In genomic region chr10:77304192-77304591, GRCh38 we compare ENCODE assay signal across 37 cellular contexts.
"Had no signal": no experiment of that assay in that cellular context is flagged by ENCODE, and none has a peak within 500 bp of the region (broad histone marks: within the 10 kb centered on the region; RNA-seq: fewer than 3 reads in every experiment).

No MANE protein-coding gene starts in this region.

- H3K27me3 Mint-ChIP-seq: activated CD4-positive, alpha-beta memory T cell treated with anti-CD3 and anti-CD28 coated beads, Interleukin-2, amount 10 ng/mL, durations not matched to agents 7 days and 5 days; activated CD8-positive, alpha-beta memory T cell treated with anti-CD3 and anti-CD28 coated beads, Interleukin-2, amount 10 ng/mL, durations not matched to agents 7 days and 5 days; activated naive CD4-positive, alpha-beta T cell treated with anti-CD3 and anti-CD28 coated beads, Interleukin-2, amount 10 ng/mL, durations not matched to agents 7 days and 5 days; activated naive CD8-positive, alpha-beta T cell; activated naive CD8-positive, alpha-beta T cell treated with anti-CD3 and anti-CD28 coated beads, Interleukin-2, amount 10 ng/mL, durations not matched to agents 7 days and 5 days; activated naive CD8-positive, alpha-beta T cell treated with anti-CD3 and anti-CD28 coated beads, Interleukin-2, amount 50 U/mL, for 24 hours; brain had no signal

- H3K9me3 ChIP-seq: ascending aorta had no signal

- H3K36me3 Mint-ChIP-seq: activated CD8-positive, alpha-beta memory T cell treated with anti-CD3 and anti-CD28 coated beads, Interleukin-2, amount 10 ng/mL, durations not matched to agents 7 days and 5 days; activated naive CD4-positive, alpha-beta T cell treated with anti-CD3 and anti-CD28 coated beads, Interleukin-2, amount 10 ng/mL, durations not matched to agents 7 days and 5 days; activated naive CD4-positive, alpha-beta T cell treated with anti-CD3 and anti-CD28 coated beads, Interleukin-2, amount 50 U/mL, for 24 hours; brain; WTC11 had no signal

- ATAC-seq: activated CD4-positive, alpha-beta T cell treated with anti-CD3 and anti-CD28 coated beads for 36 hours; activated CD4-positive, CD25-positive, alpha-beta regulatory T cell treated with anti-CD3 and anti-CD28 coated beads, Interleukin-2, amount 50 U/mL, for 24 hours; activated CD8-positive, alpha-beta memory T cell treated with anti-CD3 and anti-CD28 coated beads, Interleukin-2, amount 10 ng/mL, durations not matched to agents 7 days and 5 days; activated CD8-positive, alpha-beta T cell treated with anti-CD3 and anti-CD28 coated beads, Interleukin-2, amount 10 ng/mL, durations not matched to agents 7 days and 5 days; activated naive CD8-positive, alpha-beta T cell treated with anti-CD3 and anti-CD28 coated beads, Interleukin-2, amount 50 U/mL, for 24 hours had no signal

- H3K27ac ChIP-seq: ascending aorta, cardiac muscle cell, WERI-Rb-1 had no signal

- H3K27me3 ChIP-seq: ascending aorta had no signal

- H3K4me3 Mint-ChIP-seq: activated CD4-positive, alpha-beta memory T cell treated with anti-CD3 and anti-CD28 coated beads, Interleukin-2, amount 10 ng/mL, durations not matched to agents 7 days and 5 days; activated CD4-positive, alpha-beta T cell treated with anti-CD3 and anti-CD28 coated beads for 36 hours; activated CD4-positive, alpha-beta T cell treated with anti-CD3 and anti-CD28 coated beads, Interleukin-2, amount 10 ng/mL, durations not matched to agents 7 days and 5 days; activated CD8-positive, alpha-beta memory T cell treated with anti-CD3 and anti-CD28 coated beads, Interleukin-2, amount 10 ng/mL, durations not matched to agents 7 days and 5 days; activated CD8-positive, alpha-beta T cell treated with anti-CD3 and anti-CD28 coated beads, Interleukin-2, amount 10 ng/mL, durations not matched to agents 7 days and 5 days; activated naive CD4-positive, alpha-beta T cell treated with anti-CD3 and anti-CD28 coated beads, Interleukin-2, amount 10 ng/mL, durations not matched to agents 7 days and 5 days; activated naive CD4-positive, alpha-beta T cell treated with anti-CD3 and anti-CD28 coated beads, Interleukin-2, amount 50 U/mL, for 24 hours; activated naive CD8-positive, alpha-beta T cell; activated naive CD8-positive, alpha-beta T cell treated with anti-CD3 and anti-CD28 coated beads, Interleukin-2, amount 10 ng/mL, durations not matched to agents 7 days and 5 days; activated naive CD8-positive, alpha-beta T cell treated with anti-CD3 and anti-CD28 coated beads, Interleukin-2, amount 50 U/mL, for 24 hours; activated T-cell treated with anti-CD3 and anti-CD28 coated beads, Interleukin-2, amount 50 U/mL, for 24 hours; brain; central memory CD8-positive, alpha-beta T cell; T-helper 1 cell treated with Interleukin-12 subunit alpha and Interleukin-12 subunit beta and Interleukin-4 antibody, amounts not matched to agents 30 μg/mL and 1 μg/mL, for 36 hours; T-helper 2 cell treated with Interferon-gamma antibody and Interleukin-4, amounts not matched to agents 5 μg/mL and 100 μg/mL, for 36 hours; WTC11 had no signal

- DNase-seq: activated CD4-positive, alpha-beta memory T cell treated with anti-CD3 and anti-CD28 coated beads, Interleukin-2, amount 10 ng/mL, durations not matched to agents 7 days and 5 days; activated CD4-positive, alpha-beta T cell treated with anti-CD3 and anti-CD28 coated beads for 1 hour; activated CD4-positive, alpha-beta T cell treated with anti-CD3 and anti-CD28 coated beads for 36 hours; activated CD4-positive, alpha-beta T cell treated with anti-CD3 and anti-CD28 coated beads for 48 hours; activated CD4-positive, alpha-beta T cell treated with anti-CD3 and anti-CD28 coated beads, Interleukin-2, amount 10 ng/mL, durations not matched to agents 7 days and 5 days; activated CD4-positive, alpha-beta T cell treated with anti-CD3 and anti-CD28 coated beads, Interleukin-2, amount 50 U/mL, for 48 hours; activated CD4-positive, CD25-positive, alpha-beta regulatory T cell; activated CD8-positive, alpha-beta memory T cell treated with anti-CD3 and anti-CD28 coated beads for 24 hours; activated CD8-positive, alpha-beta memory T cell treated with anti-CD3 and anti-CD28 coated beads, Interleukin-2, amount 10 ng/mL, durations not matched to agents 7 days and 5 days; activated CD8-positive, alpha-beta memory T cell treated with anti-CD3 and anti-CD28 coated beads, Interleukin-2, amount 50 U/mL, for 48 hours; activated CD8-positive, alpha-beta T cell treated with anti-CD3 and anti-CD28 coated beads, Interleukin-2, amount 10 ng/mL, durations not matched to agents 7 days and 5 days; activated effector memory CD4-positive, alpha-beta T cell treated with Interleukin-2 at 50 U/mL for 16 hours; activated gamma-delta T cell; activated naive CD4-positive, alpha-beta T cell treated with anti-CD3 and anti-CD28 coated beads, Interleukin-2, amount 10 ng/mL, durations not matched to agents 7 days and 5 days; activated naive CD4-positive, alpha-beta T cell treated with Interleukin-2 at 50 U/mL for 16 hours; activated naive CD8-positive, alpha-beta T cell treated with anti-CD3 and anti-CD28 coated beads, Interleukin-2, amount 10 ng/mL, durations not matched to agents 7 days and 5 days; activated naive CD8-positive, alpha-beta T cell treated with anti-CD3 and anti-CD28 coated beads, Interleukin-2, amount 50 U/mL, for 24 hours; activated T-cell treated with anti-CD3 and anti-CD28 coated beads, Interleukin-2, amount 50 U/mL, for 24 hours; activated T-cell treated with anti-CD3 and anti-CD28 coated beads, Interleukin-2, amount 50 U/mL, for 48 hours; amygdala; anterior cingulate cortex; caudate nucleus; cerebellar nuclear complex; T-helper 2 cell; T-helper 9 cell; WERI-Rb-1 had no signal

- H3K9me3 Mint-ChIP-seq: central memory CD8-positive, alpha-beta T cell; WTC11 had no signal

- H3K36me3 ChIP-seq: ascending aorta, cardiac muscle cell, WERI-Rb-1 had no signal

- H3K27ac Mint-ChIP-seq: activated CD4-positive, alpha-beta memory T cell treated with anti-CD3 and anti-CD28 coated beads, Interleukin-2, amount 10 ng/mL, durations not matched to agents 7 days and 5 days; activated CD4-positive, alpha-beta T cell treated with anti-CD3 and anti-CD28 coated beads for 36 hours; activated CD4-positive, alpha-beta T cell treated with anti-CD3 and anti-CD28 coated beads, Interleukin-2, amount 10 ng/mL, durations not matched to agents 7 days and 5 days; activated CD8-positive, alpha-beta memory T cell treated with anti-CD3 and anti-CD28 coated beads, Interleukin-2, amount 10 ng/mL, durations not matched to agents 7 days and 5 days; activated CD8-positive, alpha-beta T cell treated with anti-CD3 and anti-CD28 coated beads, Interleukin-2, amount 10 ng/mL, durations not matched to agents 7 days and 5 days; activated naive CD4-positive, alpha-beta T cell treated with anti-CD3 and anti-CD28 coated beads, Interleukin-2, amount 10 ng/mL, durations not matched to agents 7 days and 5 days; activated naive CD4-positive, alpha-beta T cell treated with anti-CD3 and anti-CD28 coated beads, Interleukin-2, amount 50 U/mL, for 24 hours; activated naive CD8-positive, alpha-beta T cell; activated naive CD8-positive, alpha-beta T cell treated with anti-CD3 and anti-CD28 coated beads, Interleukin-2, amount 10 ng/mL, durations not matched to agents 7 days and 5 days; activated naive CD8-positive, alpha-beta T cell treated with anti-CD3 and anti-CD28 coated beads, Interleukin-2, amount 50 U/mL, for 24 hours; activated T-cell treated with anti-CD3 and anti-CD28 coated beads, Interleukin-2, amount 50 U/mL, for 24 hours; activated T-helper 2 cell treated with anti-CD3 and anti-CD28 coated beads, Interferon-gamma antibody, Interleukin-2, Interleukin-4, amounts not matched to agents 10 μg/mL and 5 μg/mL and 100 μg/mL, durations not matched to agents 14 hours and 24 hours and 36 hours; brain; T-helper 1 cell treated with Interleukin-12 subunit alpha and Interleukin-12 subunit beta and Interleukin-4 antibody, amounts not matched to agents 30 μg/mL and 1 μg/mL, for 36 hours; T-helper 2 cell treated with Interferon-gamma antibody and Interleukin-4, amounts not matched to agents 5 μg/mL and 100 μg/mL, for 36 hours; WTC11 had no signal

- H3K4me1 Mint-ChIP-seq: activated CD4-positive, alpha-beta memory T cell treated with anti-CD3 and anti-CD28 coated beads, Interleukin-2, amount 10 ng/mL, durations not matched to agents 7 days and 5 days; activated CD4-positive, alpha-beta T cell treated with anti-CD3 and anti-CD28 coated beads for 36 hours; activated CD4-positive, alpha-beta T cell treated with anti-CD3 and anti-CD28 coated beads, Interleukin-2, amount 10 ng/mL, durations not matched to agents 7 days and 5 days; activated CD8-positive, alpha-beta memory T cell treated with anti-CD3 and anti-CD28 coated beads, Interleukin-2, amount 10 ng/mL, durations not matched to agents 7 days and 5 days; activated naive CD4-positive, alpha-beta T cell treated with anti-CD3 and anti-CD28 coated beads, Interleukin-2, amount 10 ng/mL, durations not matched to agents 7 days and 5 days; activated naive CD4-positive, alpha-beta T cell treated with anti-CD3 and anti-CD28 coated beads, Interleukin-2, amount 50 U/mL, for 24 hours; activated naive CD8-positive, alpha-beta T cell treated with anti-CD3 and anti-CD28 coated beads, Interleukin-2, amount 10 ng/mL, durations not matched to agents 7 days and 5 days; central memory CD8-positive, alpha-beta T cell had no signal

- H3K4me3 ChIP-seq: ascending aorta, cardiac muscle cell had no signal
